Comparison of ENCODE assay signal across 22 cellular contexts in the genomic region with DNA sequence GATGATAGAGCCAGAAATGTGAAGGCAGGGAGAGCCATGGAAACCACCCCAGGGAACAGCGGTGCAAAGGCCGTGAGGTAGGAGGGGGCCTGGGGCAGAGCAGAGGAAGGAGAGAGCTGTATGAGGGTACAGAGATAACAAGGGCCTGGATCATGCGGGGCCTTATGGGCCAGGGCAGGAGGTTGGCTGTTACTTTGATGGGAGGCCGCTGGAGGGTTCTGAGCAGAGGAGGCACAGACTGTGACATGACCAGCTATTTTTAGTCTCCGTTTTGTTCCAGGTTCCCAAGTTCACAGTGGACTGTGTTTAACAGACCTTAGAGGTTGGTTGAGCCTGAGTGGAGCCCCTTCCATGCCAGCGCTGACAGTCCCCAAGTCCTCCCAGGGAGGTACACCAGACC.
DNase-seq lines count a peak whose midpoint lies in the region; ATAC-seq, FAIRE-seq and TF ChIP-seq lines count a peak whose summit lies in the region.
"Had no signal": no experiment of that assay in that cellular context is flagged by ENCODE, and none has a peak within 500 bp of the region (broad histone marks: within the 10 kb centered on the region; RNA-seq: fewer than 3 reads in every experiment).

No MANE protein-coding gene starts in this region.

- in situ Hi-C loops in G401 (cut with HindIII; ENCODE audit: low sequenced_read_pairs) (no loop called here), HepG2 (cut with HindIII; ENCODE audit: extremely low pct_ligation_motif_present, low pct_unique_long_range_greater_than_20kb) (no loop called here)

- H3K27ac ChIP-seq in HepG2 (ENCODE audit: extremely low read length, insufficient read depth, low read length) (no peak overlapping the region), skeletal muscle tissue (ENCODE audit: low read depth, low read length) (peak overlapping the region; percentile 98), foreskin keratinocyte (no peak overlapping the region)
- H3K27ac ChIP-seq: C4-2B, RWPE1 had no signal

- 93% methylated on average over 6 of the region's 6 CpGs for WGBS in HepG2 (ENCODE audit: low lambda C conversion rate)

- ATAC-seq in Right ventricle myocardium superior (ENCODE audit: poor library complexity) (peak; percentile 79), HepG2 (peak; percentile 27; the same call in 1 of the 3 replicates), foreskin keratinocyte (no peak)
- ATAC-seq: activated CD4-positive, alpha-beta T cell treated with anti-CD3 and anti-CD28 coated beads for 36 hours; activated T-cell treated with anti-CD3 and anti-CD28 coated beads, Interleukin-2, amount 50 U/mL, for 72 hours; GM23338; left colon had no signal

- H3K9me3 ChIP-seq in HepG2 (ENCODE audit: low read length), result no peaks in the 10 kb centered on the region
- no peaks in the 10 kb centered on the region for H3K9me3 ChIP-seq in skeletal muscle tissue (ENCODE audit: control insufficient read depth in 3 of 3, low read length in 3 of 3)

- no peaks in the 10 kb centered on the region for H4K20me1 ChIP-seq in HepG2 (ENCODE audit: insufficient read depth, low read length)

- FAIRE-seq in HepG2 (lab: Jason Lieb, UNC), result no peak
- FAIRE-seq: GM19239 had no signal

- no peak for TF ChIP-seq POLR2A in HepG2 (IDR thresholded peaks at IDR 0.05; ENCODE audit: insufficient read depth in 1 of 2, low read depth in 2 of 2, low read length in 2 of 2)

- peak; percentile 50 for DNase-seq in G401 (ENCODE audit: low spot score)
- DNase-seq in Right ventricle myocardium superior, result peak; percentile 72
- DNase-seq in HepG2 (ENCODE audit: low spot score), result no peak
- DNase-seq in COLO829 (ENCODE audit: low spot score), result no peak
- DNase-seq in foreskin keratinocyte, result no peak
- no peak for DNase-seq in NK-92 treated with Interleukin-12 subunit alpha and Interleukin-12 subunit beta, amount 100 ng/mL, for 24 hours (lab: John Stamatoyannopoulos, UW)
- DNase-seq: activated CD4-positive, alpha-beta T cell treated with anti-CD3 and anti-CD28 coated beads for 36 hours; activated naive CD4-positive, alpha-beta T cell treated with anti-CD3 and anti-CD28 coated beads for 36 hours; activated T-cell treated with anti-CD3 and anti-CD28 coated beads, Interleukin-2, amount 50 U/mL, for 72 hours; amniotic stem cell; EL; glutamatergic neuron; left colon; natural killer cell; NCI-H2029 treated with DMSO at 0.1 percent for 48 hours; NCI-H2227 treated with DMSO at 0.1 percent for 48 hours; NCI-H774 had no signal

- POLR2A ChIA-PET in HepG2 (lab: Yijun Ruan, JAX), result no interaction called here

- TF ChIP-seq EP300 in HepG2 (IDR thresholded peaks at IDR 0.05; ENCODE audit: low read depth in 2 of 2, low read length in 2 of 2) (no peak), HepG2 (CRISPR knock-in tag; IDR thresholded peaks at IDR 0.05; ENCODE audit: borderline replicate concordance) (no peak)

- intact Hi-C loops in Right ventricle myocardium superior (cut with DNase I) (no loop called here), HepG2 (cut with micrococcal nuclease; ENCODE audit: unreplicated experiment) (no loop called here)

- CTCF ChIA-PET in HepG2 (lab: Yijun Ruan, JAX; ENCODE audit: low intra/inter-chr PET ratio, low total read pairs), result no interaction called here

- no peaks in the 10 kb centered on the region for H3K79me2 ChIP-seq in HepG2 (ENCODE audit: insufficient read depth, low read length)

- H2AFZ ChIP-seq in HepG2 (ENCODE audit: low read length), result no peak overlapping the region
- H2AFZ ChIP-seq: GM23338 had no signal

- BruUV-seq in HepG2 (replicated peaks; lab: Mats Ljungman, UMichigan), result no TSS peak

- peaks cover 7% of the 10 kb centered on the region; the same call in 1 of the 2 replicates for H3K4me1 ChIP-seq in HepG2 (ENCODE audit: insufficient read depth, low read length)
- H3K4me1 ChIP-seq in skeletal muscle tissue (ENCODE audit: control insufficient read depth in 3 of 3, insufficient read depth in 3 of 3, low read length in 3 of 3), result peaks cover 49 to 52% (median 52%) of the 10 kb centered on the region in 3 donors
- no peaks in the 10 kb centered on the region for H3K4me1 ChIP-seq in foreskin keratinocyte

- H3K4me2 ChIP-seq in HepG2 (ENCODE audit: low read depth, low read length), result no peak overlapping the region
- H3K4me2 ChIP-seq: GM23338 had no signal

- TF ChIP-seq RAD21 in HepG2 (CRISPR knock-in tag; IDR thresholded peaks at IDR 0.05), result no peak

- H3K36me3 ChIP-seq in HepG2 (replicated peaks in 1 of 2; ENCODE audit: control insufficient read depth in 1 of 2, insufficient read depth in 2 of 2, low read length in 2 of 2), result peaks cover 55 to 98% of the 10 kb centered on the region in 2 experiments
- peaks cover 33 to 53% (median 51%) of the 10 kb centered on the region in 3 donors for H3K36me3 ChIP-seq in skeletal muscle tissue (ENCODE audit: control insufficient read depth in 3 of 3, insufficient read depth in 3 of 3, low read length in 3 of 3)

- H3K27me3 ChIP-seq in HepG2 (ENCODE audit: control insufficient read depth in 1 of 2, insufficient read depth in 2 of 2, low read length in 2 of 2) (no peaks in the 10 kb centered on the region), skeletal muscle tissue (ENCODE audit: control insufficient read depth in 3 of 3, insufficient read depth in 3 of 3, low read length in 3 of 3) (no peaks in the 10 kb centered on the region), foreskin keratinocyte (no peaks in the 10 kb centered on the region)

- H3K4me3 ChIP-seq in HepG2 (replicated peaks in 1 of 3; ENCODE audit: insufficient read depth in 1 of 3, low read depth in 2 of 3, low read length in 3 of 3) (no peak overlapping the region), skeletal muscle tissue (ENCODE audit: low read length in 3 of 3) (peak overlapping the region; percentile 63 to 80 (median 65))
- H3K4me3 ChIP-seq: GM23338 had no signal

- TF ChIP-seq CTCF in HepG2 (CRISPR knock-in tag; IDR thresholded peaks at IDR 0.05), result no peak
- TF ChIP-seq CTCF in foreskin keratinocyte (conservative IDR thresholded peaks at IDR 0.05), result no peak

- no peak overlapping the region for H3K9ac ChIP-seq in HepG2 (ENCODE audit: insufficient read depth, low read depth, low read length)
- H3K9ac ChIP-seq in skeletal muscle tissue (ENCODE audit: low read depth in 1 of 3, low read length in 3 of 3), result peak overlapping the region; percentile 75 to 97 (median 91)

TF ChIP-seq in HepG2, 621 proteins besides CTCF, POLR2A, EP300 and RAD21:
- TF ChIP-seq THYN1 (CRISPR knock-in tag; IDR thresholded peaks at IDR 0.05; ENCODE audit: borderline replicate concordance, low read depth) (no peak), TOE1 (CRISPR knock-in tag; IDR thresholded peaks at IDR 0.05) (no peak), HNF4A (CRISPR knock-in tag; IDR thresholded peaks at IDR 0.05) (0 out of 2 replicates have a peak, but pooled peaks have one; percentile 7)

Comparison
In these comparisons a context has a peak if more than half of its experiments do, and no peak if none do; other contexts are left out.
1. DNase-seq: peak in G401 (single experiment) and Right ventricle myocardium superior (single experiment); none in HepG2 (single experiment), COLO829 (single experiment), foreskin keratinocyte (0 of 2) and NK-92 treated with Interleukin-12 subunit alpha and Interleukin-12 subunit beta, amount 100 ng/mL, for 24 hours (single experiment).
2. H3K4me3 ChIP-seq: peak in skeletal muscle tissue (3 of 3); none in HepG2 (0 of 3).